ENCODE assay signal across 8 cellular contexts in genomic region chr14:83309211-83309610, GRCh38.
"Had no signal": no experiment of that assay in that cellular context is flagged by ENCODE, and none has a peak within 500 bp of the region (broad histone marks: within the 10 kb centered on the region; RNA-seq: fewer than 3 reads in every experiment).

No MANE protein-coding gene starts in this region.

- H3K9me3 Mint-ChIP-seq: H9 had no signal

- H3K4me2 ChIP-seq: GM23338 had no signal

- H3K4me3 Mint-ChIP-seq: GM23338, H9, HFFc6 had no signal

- H3K9ac ChIP-seq: GM23248 had no signal

- H3K4me3 ChIP-seq: GM23248, GM23338, HAP-1 had no signal

- H3K4me1 Mint-ChIP-seq: GM23338 had no signal

- DNase-seq: GM23248, GOT3, H7, H9, HCEC 1CT, HFFc6 had no signal

- H3K27ac Mint-ChIP-seq: GM23338, H9, HFFc6 had no signal

- H3K9me3 ChIP-seq: HAP-1 had no signal

- H2AFZ ChIP-seq: GM23248, GM23338 had no signal

- H3K27ac ChIP-seq: GM23248 had no signal

- H3K4me1 ChIP-seq: HAP-1 had no signal

- H3K36me3 ChIP-seq: HAP-1 had no signal
